ENCODE assay signal across 1 cellular context in the genomic region with DNA sequence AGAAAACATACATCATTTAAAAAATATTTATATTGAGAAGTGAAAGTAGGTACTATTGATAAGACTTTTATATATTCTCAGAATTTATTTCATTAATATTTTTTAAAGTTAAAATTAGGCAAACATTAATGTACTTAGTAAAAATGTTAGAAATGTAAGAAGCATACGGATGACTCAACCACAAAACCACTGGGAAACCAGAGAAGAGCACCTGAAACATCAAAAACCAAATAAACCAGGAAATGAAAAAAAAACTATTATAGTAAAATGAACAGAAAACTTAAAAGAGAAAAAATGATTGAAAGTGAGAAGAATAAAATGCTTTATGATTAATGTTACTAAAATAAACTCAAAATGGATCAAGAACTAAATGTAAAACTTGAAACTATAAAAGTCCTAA.
TF ChIP-seq lines count a peak whose summit lies in the region.

No MANE protein-coding gene starts in this region.

TF ChIP-seq in HepG2, 621 proteins besides CTCF, POLR2A, EP300 and RAD21 (continued from another document):
- TF ChIP-seq CSRNP2 (CRISPR knock-in tag; conservative IDR thresholded peaks at IDR 0.05; ENCODE audit: low read depth) (no peak), THAP7 (CRISPR knock-in tag; IDR thresholded peaks at IDR 0.05) (no peak), ZC3H4 (CRISPR knock-in tag; IDR thresholded peaks at IDR 0.05; ENCODE audit: borderline replicate concordance) (no peak), ZNF512 (CRISPR knock-in tag; IDR thresholded peaks at IDR 0.05) (no peak)
